ENCODE assay signal across 8 cellular contexts in genomic region chr11:130449246-130449990, GRCh38. TPM values are rescaled to one million over a fixed set of nuclear protein-coding genes. Genes with fewer than 3 reads are reported as not detected.
DNase-seq lines count a peak whose midpoint lies in the region; ATAC-seq and TF ChIP-seq lines count a peak whose summit lies in the region.

No MANE protein-coding gene starts in this region.

- H3K9me3 ChIP-seq in esophagus (ENCODE audit: control insufficient read depth in 2 of 2, insufficient read depth in 1 of 2, low read depth in 1 of 2, low read length in 1 of 2) = no peaks in the 10 kb centered on the region
- no peaks in the 10 kb centered on the region for H3K9me3 ChIP-seq in neural cell (ENCODE audit: low read length)

- peak overlapping the region; percentile 81 for H3K4me2 ChIP-seq in neural cell (ENCODE audit: low read length)

- H3F3A ChIP-seq in neural cell (ENCODE audit: insufficient read depth, low read length, poor library complexity, severe bottlenecking) = no peaks in the 10 kb centered on the region

- H3K27me3 ChIP-seq in esophagus (ENCODE audit: control insufficient read depth in 1 of 2, insufficient read depth in 2 of 2, low read length in 2 of 2) = peaks cover 3% of the 10 kb centered on the region in 2 donors
- H3K27me3 ChIP-seq in neural cell (ENCODE audit: insufficient read depth, low read depth, low read length) = peaks cover 33% of the 10 kb centered on the region

- peaks cover 6 to 8% of the 10 kb centered on the region in 2 donors for H3K4me1 ChIP-seq in esophagus (ENCODE audit: control insufficient read depth in 2 of 2, insufficient read depth in 2 of 2, low read length in 1 of 2)

- peak overlapping the region; percentile 52 for H2AFZ ChIP-seq in neural cell (ENCODE audit: low read depth, low read length)

- no peak for ATAC-seq in GM19351 (IDR thresholded peaks at IDR 0.05; ENCODE audit: unreplicated experiment)

- H3K9me2 ChIP-seq in neural cell (ENCODE audit: insufficient read depth, low read length) = no peaks in the 10 kb centered on the region

- TF ChIP-seq CTCF in neural cell (IDR thresholded peaks at IDR 0.05; ENCODE audit: poor library complexity, severe bottlenecking) = no peak

- H3K4me3 ChIP-seq in esophagus (ENCODE audit: low read depth in 1 of 2, low read length in 2 of 2) = peak overlapping the region; percentile 54 to 56
- H3K4me3 ChIP-seq in neural cell (ENCODE audit: low read length) = peak overlapping the region; percentile 92

- H3K9ac ChIP-seq in neural cell (ENCODE audit: low read length) = peak overlapping the region; percentile 60

- no peak for TF ChIP-seq EP300 in neural cell (conservative IDR thresholded peaks at IDR 0.05; ENCODE audit: poor library complexity, severe bottlenecking)

- H4K20me1 ChIP-seq in neural cell (ENCODE audit: insufficient read depth) = no peaks in the 10 kb centered on the region

- DNase-seq in AG08396 (ENCODE audit: low spot score) (peak; percentile 54), NCI-H2227 (lab: John Stamatoyannopoulos, UW; ENCODE audit: unreplicated experiment) (peak; percentile 34), LoVo (ENCODE audit: low spot score) (no peak)
- DNase-seq in activated CD4-positive, CD25-positive, alpha-beta regulatory T cell (lab: John Stamatoyannopoulos, UW) = no peak
- no peak for DNase-seq in activated CD4-positive, CD25-positive, alpha-beta regulatory T cell treated with anti-CD3 and anti-CD28 coated beads, Interleukin-2, amount 50 U/mL, for 72 hours

- H3K36me3 ChIP-seq in esophagus (ENCODE audit: control insufficient read depth in 2 of 2, insufficient read depth in 2 of 2, low read length in 1 of 2) (no peaks in the 10 kb centered on the region), neural cell (ENCODE audit: insufficient read depth, low read length) (no peaks in the 10 kb centered on the region)

- no peak for TF ChIP-seq RAD21 in neural cell (conservative IDR thresholded peaks at IDR 0.05)

- H3K79me2 ChIP-seq in neural cell (replicated peaks; ENCODE audit: insufficient read depth, low read length) = no peaks in the 10 kb centered on the region

- peak overlapping the region; percentile 26 to 34 for H3K27ac ChIP-seq in esophagus (ENCODE audit: low read depth in 2 of 2, low read length in 1 of 2)
- H3K27ac ChIP-seq in neural cell (ENCODE audit: low read length) = no peak overlapping the region

- WGBS in esophagus, 2 donors = 2 to 4% methylated on average over 70 to 71 of the region's 71 CpGs

TF ChIP-seq in neural cell, 6 proteins besides CTCF, POLR2A, EP300 and RAD21:
- TF ChIP-seq EZH2 (IDR thresholded peaks at IDR 0.05; ENCODE audit: borderline replicate concordance, insufficient read depth, low read length, poor library complexity, severe bottlenecking) (no peak), REST (IDR thresholded peaks at IDR 0.05; ENCODE audit: borderline replicate concordance) (no peak), POLR2AphosphoS5 (IDR thresholded peaks at IDR 0.05) (no peak), MXI1 (conservative IDR thresholded peaks at IDR 0.05; ENCODE audit: poor library complexity, severe bottlenecking) (no peak), TAF1 (IDR thresholded peaks at IDR 0.05; ENCODE audit: low read depth) (no peak), SMC3 (conservative IDR thresholded peaks at IDR 0.05; ENCODE audit: poor library complexity) (no peak)

RNA-seq across cellular contexts. Expression of gene ADAMTS15, which starts 1.0 kb away (rescaled TPM):
- polyA plus RNA-seq in esophagus = under 1 TPM; 0.53 to 0.61 TPM
- 1.1 TPM in 2 replicates for polyA plus RNA-seq in neural cell
- polyA minus RNA-seq in neural cell = 2.0 and 2.4 TPM in 2 replicates

RNA-seq across cellular contexts. Expression of gene ADAMTS8, which starts 21.0 kb away (rescaled TPM):
- polyA plus RNA-seq in esophagus (1 to 10 TPM; 2.2 to 3.1 TPM), neural cell (0.12 and 0.94 TPM in 2 replicates)
- polyA minus RNA-seq in neural cell = 0.58 and 0.97 TPM in 2 replicates

Comparison
In these comparisons a context has a peak if more than half of its experiments do, and no peak if none do; other contexts are left out.
1. DNase-seq: peak in AG08396 (single experiment) and NCI-H2227 (single experiment); none in LoVo (single experiment), activated CD4-positive, CD25-positive, alpha-beta regulatory T cell (0 of 4) and activated CD4-positive, CD25-positive, alpha-beta regulatory T cell treated with anti-CD3 and anti-CD28 coated beads, Interleukin-2, amount 50 U/mL, for 72 hours (single experiment).